Comparison of ENCODE assay signal across 8 cellular contexts in genomic region chr12:110661337-110661972, GRCh38. TPM values are rescaled to one million over a fixed set of nuclear protein-coding genes. Genes with fewer than 3 reads are reported as not detected.
DNase-seq lines count a peak whose midpoint lies in the region; ATAC-seq and TF ChIP-seq lines count a peak whose summit lies in the region.

No MANE protein-coding gene starts in this region.

- H3K27ac Mint-ChIP-seq in activated CD8-positive, alpha-beta T cell treated with anti-CD3 and anti-CD28 coated beads, Interleukin-2, amount 10 ng/mL, durations not matched to agents 7 days and 5 days, result peak overlapping the region; percentile 95
- H3K27ac Mint-ChIP-seq in memory B cell (peak overlapping the region; percentile 99), osteocyte (ENCODE audit: unreplicated experiment) (no peak overlapping the region)

- no peak overlapping the region for H2BK12ac ChIP-seq in mesenchymal stem cell (ENCODE audit: low read length in 2 of 2)

- no peaks in the 10 kb centered on the region for H3K27me3 ChIP-seq in mesenchymal stem cell (ENCODE audit: control insufficient read depth in 1 of 2, insufficient read depth in 1 of 2, low read length in 2 of 2)

- POLR2A ChIA-PET in activated CD8-positive, alpha-beta T cell treated with anti-CD3 and anti-CD28 coated beads, Interleukin-2, amount 10 ng/mL, durations not matched to agents 7 days and 5 days (lab: Charles Lee), result no interaction called here

- H2AFZ ChIP-seq in mesenchymal stem cell (ENCODE audit: low read depth, low read length), result no peak overlapping the region

- DNase-seq in SKM-1 treated with dmso at 0.1 percent for 144 hours (lab: John Stamatoyannopoulos, UW; ENCODE audit: unreplicated experiment), result peak; percentile 4
- DNase-seq in SKM-1 (lab: John Stamatoyannopoulos, UW; ENCODE audit: unreplicated experiment), result no peak
- peak; percentile 84 for DNase-seq in activated CD8-positive, alpha-beta T cell treated with anti-CD3 and anti-CD28 coated beads, Interleukin-2, amount 10 ng/mL, durations not matched to agents 7 days and 5 days
- peak; percentile 54 to 66 for DNase-seq in memory B cell (ENCODE audit: low spot score in 2 of 2)
- DNase-seq in osteocyte (ENCODE audit: extremely low spot score, unreplicated experiment), result no peak
- DNase-seq in mesenchymal stem cell, result no peak

- H3K36me3 Mint-ChIP-seq in activated CD8-positive, alpha-beta T cell treated with anti-CD3 and anti-CD28 coated beads, Interleukin-2, amount 10 ng/mL, durations not matched to agents 7 days and 5 days (ENCODE audit: low read depth), result peaks cover 71% of the 10 kb centered on the region
- H3K36me3 Mint-ChIP-seq in memory B cell, result peaks cover 57% of the 10 kb centered on the region
- H3K36me3 Mint-ChIP-seq in osteocyte (ENCODE audit: unreplicated experiment), result peaks cover 1% of the 10 kb centered on the region

- H3K4me3 ChIP-seq in mesenchymal stem cell (ENCODE audit: insufficient read depth in 1 of 2, low read depth in 1 of 2, low read length in 2 of 2), result no peak overlapping the region

- no peak overlapping the region for H3K4me2 ChIP-seq in mesenchymal stem cell (ENCODE audit: low read length, poor library complexity, severe bottlenecking)

- no peaks in the 10 kb centered on the region for H3K27me3 Mint-ChIP-seq in activated CD8-positive, alpha-beta T cell treated with anti-CD3 and anti-CD28 coated beads, Interleukin-2, amount 10 ng/mL, durations not matched to agents 7 days and 5 days (ENCODE audit: low read depth)
- H3K27me3 Mint-ChIP-seq in memory B cell (no peaks in the 10 kb centered on the region), osteocyte (ENCODE audit: unreplicated experiment) (peaks cover 5% of the 10 kb centered on the region)

- H3K4me1 Mint-ChIP-seq in activated CD8-positive, alpha-beta T cell treated with anti-CD3 and anti-CD28 coated beads, Interleukin-2, amount 10 ng/mL, durations not matched to agents 7 days and 5 days (ENCODE audit: low read depth), result peaks cover 34% of the 10 kb centered on the region
- H3K4me1 Mint-ChIP-seq in memory B cell (peaks cover 38% of the 10 kb centered on the region), osteocyte (ENCODE audit: unreplicated experiment) (no peaks in the 10 kb centered on the region)

- peaks cover 15% of the 10 kb centered on the region for H3K9me3 ChIP-seq in mesenchymal stem cell (ENCODE audit: control insufficient read depth, low read length)

- CTCF ChIA-PET in activated CD8-positive, alpha-beta T cell treated with anti-CD3 and anti-CD28 coated beads, Interleukin-2, amount 10 ng/mL, durations not matched to agents 7 days and 5 days (lab: Charles Lee), result interaction anchor here (0.6 kb wide), 1 partner anchor 36 kb away, joined by 3 read pairs; no protein-coding TSS in a partner anchor

- H4K91ac ChIP-seq in mesenchymal stem cell (ENCODE audit: low read length), result no peak overlapping the region

- no peak overlapping the region for H3K23ac ChIP-seq in mesenchymal stem cell (ENCODE audit: low read length in 2 of 2)

- H3K9ac ChIP-seq in mesenchymal stem cell (ENCODE audit: low read length), result no peak overlapping the region

- H3K79me1 ChIP-seq in mesenchymal stem cell (replicated peaks; ENCODE audit: low read length, poor library complexity, severe bottlenecking), result no peaks in the 10 kb centered on the region

- H3K9me3 Mint-ChIP-seq in activated CD8-positive, alpha-beta T cell treated with anti-CD3 and anti-CD28 coated beads, Interleukin-2, amount 10 ng/mL, durations not matched to agents 7 days and 5 days (ENCODE audit: insufficient read depth), result peaks cover 12% of the 10 kb centered on the region
- H3K9me3 Mint-ChIP-seq in memory B cell (no peaks in the 10 kb centered on the region), osteocyte (ENCODE audit: unreplicated experiment) (peaks cover 23% of the 10 kb centered on the region)

- no peaks in the 10 kb centered on the region for H3K4me1 ChIP-seq in mesenchymal stem cell (ENCODE audit: control insufficient read depth, insufficient read depth, low read depth, low read length)

- ATAC-seq in HG03097 (IDR thresholded peaks at IDR 0.05; ENCODE audit: low FRiP score, unreplicated experiment) (peak; percentile 85), memory B cell (ENCODE audit: low read depth) (peak; percentile 87), SK-N-SH treated with all-trans-retinoic acid at 6 μM for 48 hours (no peak)
- peak; percentile 90 for ATAC-seq in activated CD8-positive, alpha-beta T cell treated with anti-CD3 and anti-CD28 coated beads, Interleukin-2, amount 10 ng/mL, durations not matched to agents 7 days and 5 days

- no peak for TF ChIP-seq CTCF in osteocyte (IDR thresholded peaks at IDR 0.05)

- H3K14ac ChIP-seq in mesenchymal stem cell (ENCODE audit: low read length in 2 of 2), result no peak overlapping the region

- no peak overlapping the region for H3K18ac ChIP-seq in mesenchymal stem cell (ENCODE audit: low read depth in 1 of 2, low read length in 2 of 2)

- H2AK5ac ChIP-seq in mesenchymal stem cell (ENCODE audit: low read length, severe bottlenecking), result no peak overlapping the region

- no peak overlapping the region for H2BK15ac ChIP-seq in mesenchymal stem cell (ENCODE audit: low read depth, poor library complexity, severe bottlenecking)

- H3K27ac ChIP-seq in mesenchymal stem cell (ENCODE audit: low read length, poor library complexity, severe bottlenecking), result no peak overlapping the region

- no peak overlapping the region for H3K4ac ChIP-seq in mesenchymal stem cell (ENCODE audit: low read depth in 1 of 2, low read length in 2 of 2)

- no peak overlapping the region for H2BK5ac ChIP-seq in mesenchymal stem cell (ENCODE audit: low read depth, low read length, poor library complexity, severe bottlenecking)

- peak overlapping the region; percentile 51 for H3K4me3 Mint-ChIP-seq in activated CD8-positive, alpha-beta T cell treated with anti-CD3 and anti-CD28 coated beads, Interleukin-2, amount 10 ng/mL, durations not matched to agents 7 days and 5 days
- H3K4me3 Mint-ChIP-seq in memory B cell, result peak overlapping the region; percentile 86
- no peak overlapping the region for H3K4me3 Mint-ChIP-seq in osteocyte (ENCODE audit: unreplicated experiment)

- H2BK120ac ChIP-seq in mesenchymal stem cell (ENCODE audit: low read depth, low read length), result no peak overlapping the region

- peaks cover 0 to 4% of the 10 kb centered on the region in 2 experiments for H3K36me3 ChIP-seq in mesenchymal stem cell (ENCODE audit: control insufficient read depth in 1 of 2, insufficient read depth in 2 of 2, low read depth in 1 of 2, low read length in 2 of 2)

- H4K8ac ChIP-seq in mesenchymal stem cell (ENCODE audit: low read length), result no peak overlapping the region

- 86% methylated on average over 23 of the region's 23 CpGs for WGBS in mesenchymal stem cell

TF ChIP-seq in SK-N-SH treated with all-trans-retinoic acid at 6 μM for 48 hours, 23 proteins besides CTCF, POLR2A, EP300 and RAD21:
- no peak for TF ChIP-seq ZFP30 (CRISPR knock-in tag; IDR thresholded peaks at IDR 0.05)
- TF ChIP-seq, protein P1, sequence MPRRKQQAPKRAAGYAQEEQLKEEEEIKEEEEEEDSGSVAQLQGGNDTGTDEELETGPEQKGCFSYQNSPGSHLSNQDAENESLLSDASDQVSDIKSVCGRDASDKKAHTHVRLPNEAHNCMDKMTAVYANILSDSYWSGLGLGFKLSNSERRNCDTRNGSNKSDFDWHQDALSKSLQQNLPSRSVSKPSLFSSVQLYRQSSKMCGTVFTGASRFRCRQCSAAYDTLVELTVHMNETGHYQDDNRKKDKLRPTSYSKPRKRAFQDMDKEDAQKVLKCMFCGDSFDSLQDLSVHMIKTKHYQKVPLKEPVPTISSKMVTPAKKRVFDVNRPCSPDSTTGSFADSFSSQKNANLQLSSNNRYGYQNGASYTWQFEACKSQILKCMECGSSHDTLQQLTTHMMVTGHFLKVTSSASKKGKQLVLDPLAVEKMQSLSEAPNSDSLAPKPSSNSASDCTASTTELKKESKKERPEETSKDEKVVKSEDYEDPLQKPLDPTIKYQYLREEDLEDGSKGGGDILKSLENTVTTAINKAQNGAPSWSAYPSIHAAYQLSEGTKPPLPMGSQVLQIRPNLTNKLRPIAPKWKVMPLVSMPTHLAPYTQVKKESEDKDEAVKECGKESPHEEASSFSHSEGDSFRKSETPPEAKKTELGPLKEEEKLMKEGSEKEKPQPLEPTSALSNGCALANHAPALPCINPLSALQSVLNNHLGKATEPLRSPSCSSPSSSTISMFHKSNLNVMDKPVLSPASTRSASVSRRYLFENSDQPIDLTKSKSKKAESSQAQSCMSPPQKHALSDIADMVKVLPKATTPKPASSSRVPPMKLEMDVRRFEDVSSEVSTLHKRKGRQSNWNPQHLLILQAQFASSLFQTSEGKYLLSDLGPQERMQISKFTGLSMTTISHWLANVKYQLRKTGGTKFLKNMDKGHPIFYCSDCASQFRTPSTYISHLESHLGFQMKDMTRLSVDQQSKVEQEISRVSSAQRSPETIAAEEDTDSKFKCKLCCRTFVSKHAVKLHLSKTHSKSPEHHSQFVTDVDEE (CRISPR knock-in tag; IDR thresholded peaks at IDR 0.05), result no peak
- no peak for TF ChIP-seq PPARA (CRISPR knock-in tag; IDR thresholded peaks at IDR 0.05; ENCODE audit: borderline replicate concordance)
- no peak for TF ChIP-seq PATZ1 (CRISPR knock-in tag; IDR thresholded peaks at IDR 0.05; ENCODE audit: borderline replicate concordance)
TF ChIP-seq in SK-N-SH treated with all-trans-retinoic acid at 6 μM for 48 hours: peak in this region for 0.

RNA-seq across cellular contexts. Expression of gene HVCN1, which starts 27.5 kb away (rescaled TPM):
- total RNA-seq in activated CD8-positive, alpha-beta T cell treated with anti-CD3 and anti-CD28 coated beads, Interleukin-2, amount 10 ng/mL, durations not matched to agents 7 days and 5 days, result 10 to 100 TPM; 28.6 to 30.8 TPM
- 0.76 and 0.94 TPM in 2 replicates for total RNA-seq in osteocyte
- polyA plus RNA-seq in mesenchymal stem cell (2013, experiment 1 of 2), result 5.3 TPM
- polyA plus RNA-seq in mesenchymal stem cell (2013, experiment 2 of 2), result 5.5 TPM

RNA-seq across cellular contexts. Expression of gene TCTN1, which starts 47.5 kb away (rescaled TPM):
- total RNA-seq in activated CD8-positive, alpha-beta T cell treated with anti-CD3 and anti-CD28 coated beads, Interleukin-2, amount 10 ng/mL, durations not matched to agents 7 days and 5 days, result 1 to 10 TPM; 5.9 to 7.9 TPM
- 49.5 and 51.4 TPM in 2 replicates for total RNA-seq in osteocyte
- polyA plus RNA-seq in mesenchymal stem cell (2013, experiment 1 of 2), result 58.1 TPM
- 60.5 TPM for polyA plus RNA-seq in mesenchymal stem cell (2013, experiment 2 of 2)

Comparison
In these comparisons a context has a peak if more than half of its experiments do, and no peak if none do; other contexts are left out.
1. DNase-seq: peak in SKM-1 treated with dmso at 0.1 percent for 144 hours (single experiment), activated CD8-positive, alpha-beta T cell treated with anti-CD3 and anti-CD28 coated beads, Interleukin-2, amount 10 ng/mL, durations not matched to agents 7 days and 5 days (single experiment) and memory B cell (2 of 2); none in SKM-1 (single experiment), osteocyte (single experiment) and mesenchymal stem cell (single experiment).
2. RNA of gene HVCN1, which starts 27.5 kb away (total RNA-seq): 28.6 to 30.8 TPM in activated CD8-positive, alpha-beta T cell treated with anti-CD3 and anti-CD28 coated beads, Interleukin-2, amount 10 ng/mL, durations not matched to agents 7 days and 5 days; 0.76 to 0.94 TPM in osteocyte; every median in the first group is over 10 times any median in the second.